11 cellular contexts compared by ENCODE assay signal in the genomic region with DNA sequence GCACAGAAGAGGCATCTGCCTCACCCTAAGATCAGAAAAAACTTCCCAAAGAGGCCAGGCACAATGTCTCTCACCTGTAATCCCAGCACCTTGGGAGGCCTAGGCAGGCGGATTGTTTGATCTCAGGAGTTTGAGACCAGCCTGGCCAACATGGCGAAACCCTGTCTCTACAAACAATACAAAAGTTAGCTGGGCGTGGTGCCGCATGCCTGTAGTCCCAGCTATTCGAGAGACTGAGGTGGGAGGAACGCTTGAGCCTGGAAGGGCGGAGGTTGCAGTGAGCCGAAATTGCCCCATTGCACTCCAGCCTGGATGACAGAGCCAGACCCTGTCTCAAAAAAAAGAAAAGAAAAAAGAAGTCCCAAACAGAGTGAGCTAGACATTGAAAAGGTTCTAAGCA. TPM values are rescaled to one million over a fixed set of nuclear protein-coding genes. Genes with fewer than 3 reads are reported as not detected.
DNase-seq lines count a peak whose midpoint lies in the region; ATAC-seq, FAIRE-seq and TF ChIP-seq lines count a peak whose summit lies in the region.
"Had no signal": no experiment of that assay in that cellular context is flagged by ENCODE, and none has a peak within 500 bp of the region (broad histone marks: within the 10 kb centered on the region; RNA-seq: fewer than 3 reads in every experiment).

No MANE protein-coding gene starts in this region.

- peak overlapping the region; percentile 22 for H3K9ac ChIP-seq in keratinocyte (ENCODE audit: control insufficient read depth, extremely low read depth, insufficient read depth, low read length)

- H3K27me3 Mint-ChIP-seq in activated CD8-positive, alpha-beta T cell treated with anti-CD3 and anti-CD28 coated beads, Interleukin-2, amount 10 ng/mL, durations not matched to agents 7 days and 5 days (ENCODE audit: low read depth): no peaks in the 10 kb centered on the region

- H3K4me1 ChIP-seq in A549 (peaks cover 65% of the 10 kb centered on the region), keratinocyte (ENCODE audit: control insufficient read depth, extremely low read depth, insufficient read depth, low read length) (peaks cover 50% of the 10 kb centered on the region)

- H3K27ac ChIP-seq in A549: peak overlapping the region; percentile 5 to 28; a peak in 3 of 6 replicates
- no peak overlapping the region for H3K27ac ChIP-seq in keratinocyte (ENCODE audit: control insufficient read depth, insufficient read depth, low read length)

- no peak for TF ChIP-seq RAD21 in A549 (conservative IDR thresholded peaks at IDR 0.05 in 1 of 2, IDR thresholded peaks at IDR 0.05 in 1 of 2)

- TF ChIP-seq POLR2A in A549 (IDR thresholded peaks at IDR 0.05; ENCODE audit: low read length): no peak

- H3K4me1 Mint-ChIP-seq in activated CD8-positive, alpha-beta T cell treated with anti-CD3 and anti-CD28 coated beads, Interleukin-2, amount 10 ng/mL, durations not matched to agents 7 days and 5 days (ENCODE audit: low read depth): peaks cover 59% of the 10 kb centered on the region

- no peak for TF ChIP-seq CTCF in A549 (IDR thresholded peaks at IDR 0.05)
- no peak for TF ChIP-seq CTCF in GM12864 (IDR thresholded peaks at IDR 0.05; ENCODE audit: low read depth, low read length, missing control alignments)
- no peak for TF ChIP-seq CTCF in keratinocyte (optimal IDR thresholded peaks at IDR 0.05 in 1 of 3, IDR thresholded peaks at IDR 0.05 in 1 of 3, conservative IDR thresholded peaks at IDR 0.05 in 1 of 3; ENCODE audit: extremely low read depth in 1 of 3, insufficient read depth in 2 of 3, low read length in 3 of 3)

- H3K4me3 ChIP-seq in A549: no peak overlapping the region
- H3K4me3 ChIP-seq in GM12864 (ENCODE audit: low read depth, low read length): peak overlapping the region; percentile 35
- H3K4me3 ChIP-seq in keratinocyte (ENCODE audit: control insufficient read depth in 2 of 3, extremely low read depth in 1 of 3, insufficient read depth in 2 of 3, low read depth in 1 of 3, low read length in 3 of 3): no peak overlapping the region

- H3K36me3 ChIP-seq in keratinocyte (ENCODE audit: control insufficient read depth in 2 of 2, extremely low read depth in 1 of 2, insufficient read depth in 2 of 2, low read length in 2 of 2): peaks cover 0 to 3% of the 10 kb centered on the region in 2 experiments

- no peaks in the 10 kb centered on the region for H3K9me3 Mint-ChIP-seq in activated CD8-positive, alpha-beta T cell treated with anti-CD3 and anti-CD28 coated beads, Interleukin-2, amount 10 ng/mL, durations not matched to agents 7 days and 5 days (ENCODE audit: insufficient read depth)

- H3K27ac Mint-ChIP-seq in activated CD8-positive, alpha-beta T cell treated with anti-CD3 and anti-CD28 coated beads, Interleukin-2, amount 10 ng/mL, durations not matched to agents 7 days and 5 days: peak overlapping the region; percentile 37

- dilution Hi-C loops in keratinocyte (cut with MboI; ENCODE audit: extremely low pct_ligation_motif_present, low sequenced_read_pairs): no loop called here

- peak in 1 of 2 experiments; percentile 21 for DNase-seq in A549 (ENCODE audit: low read depth in 1 of 2, low spot score in 1 of 2)
- no peak for DNase-seq in GM12864 (ENCODE audit: low read depth)
- DNase-seq in activated CD8-positive, alpha-beta T cell treated with anti-CD3 and anti-CD28 coated beads, Interleukin-2, amount 10 ng/mL, durations not matched to agents 7 days and 5 days: no peak
- DNase-seq in keratinocyte (ENCODE audit: low read depth, low spot score): no peak
- no peak for DNase-seq in DMS 273 (lab: John Stamatoyannopoulos, UW; ENCODE audit: unreplicated experiment)
- DNase-seq in activated CD4-positive, CD25-positive, alpha-beta regulatory T cell (lab: John Stamatoyannopoulos, UW): no peak
- DNase-seq in posterior cingulate gyrus: no peak
- DNase-seq in pons (ENCODE audit: low spot score): no peak
- DNase-seq: spleen, T1000 had no signal

- no peak overlapping the region for H2AFZ ChIP-seq in keratinocyte (ENCODE audit: control insufficient read depth, low read length)

- peaks cover 88% of the 10 kb centered on the region for H3K79me2 ChIP-seq in keratinocyte (ENCODE audit: control insufficient read depth, insufficient read depth, low read length)

- no peak for TF ChIP-seq EP300 in A549 (IDR thresholded peaks at IDR 0.05)

- H3K4me3 Mint-ChIP-seq in activated CD8-positive, alpha-beta T cell treated with anti-CD3 and anti-CD28 coated beads, Interleukin-2, amount 10 ng/mL, durations not matched to agents 7 days and 5 days: no peak overlapping the region

- H3K27me3 ChIP-seq in keratinocyte (ENCODE audit: control insufficient read depth, extremely low read depth, insufficient read depth, low read length): no peaks in the 10 kb centered on the region
- H3K27me3 ChIP-seq: spleen had no signal

- FAIRE-seq in A549 (lab: Jason Lieb, UNC): no peak
- FAIRE-seq in keratinocyte (lab: Jason Lieb, UNC): no peak

- CTCF ChIA-PET in A549 (lab: Yijun Ruan, JAX): interaction anchor here (0.6 to 2.3 kb wide), 7 partner anchors 14 to 171 kb away, joined by 3 to 11 read pairs (median 4); a partner anchor contains a TSS
- CTCF ChIA-PET in activated CD8-positive, alpha-beta T cell treated with anti-CD3 and anti-CD28 coated beads, Interleukin-2, amount 10 ng/mL, durations not matched to agents 7 days and 5 days (lab: Charles Lee): interaction anchor here (0.5 to 4.1 kb wide), 10 partner anchors 13 to 383 kb away, joined by 3 to 43 read pairs (median 4); no protein-coding TSS in a partner anchor

- POLR2A ChIA-PET in A549 (lab: Yijun Ruan, JAX): interaction anchor here (1.5 kb wide), 1 partner anchor 31 kb away, joined by 9 read pairs; a partner anchor contains a TSS
- POLR2A ChIA-PET in activated CD8-positive, alpha-beta T cell treated with anti-CD3 and anti-CD28 coated beads, Interleukin-2, amount 10 ng/mL, durations not matched to agents 7 days and 5 days (lab: Charles Lee): interaction anchor here (1.1 to 1.9 kb wide), 2 partner anchors 13 to 122 kb away, joined by 3 to 7 read pairs; a partner anchor contains a TSS

- H4K20me1 ChIP-seq in keratinocyte (ENCODE audit: control insufficient read depth, extremely low read depth, insufficient read depth, low read length): peaks cover 17% of the 10 kb centered on the region

- H3K9me3 ChIP-seq in A549 (no peaks in the 10 kb centered on the region), keratinocyte (ENCODE audit: control insufficient read depth, low read depth, low read length) (no peaks in the 10 kb centered on the region)
- H3K9me3 ChIP-seq: spleen had no signal

- WGBS in A549 (ENCODE audit: missing lambda C conversion rate): 74% methylated on average over 8 of the region's 8 CpGs

- H3K4me2 ChIP-seq in A549 (peak overlapping the region; percentile 87), keratinocyte (ENCODE audit: control insufficient read depth, extremely low read depth, insufficient read depth, low read depth, low read length) (peak overlapping the region; percentile 46)

- H3K36me3 Mint-ChIP-seq in activated CD8-positive, alpha-beta T cell treated with anti-CD3 and anti-CD28 coated beads, Interleukin-2, amount 10 ng/mL, durations not matched to agents 7 days and 5 days (ENCODE audit: low read depth): peaks cover 44% of the 10 kb centered on the region

- H3K9me1 ChIP-seq in keratinocyte (ENCODE audit: control insufficient read depth, extremely low read depth, insufficient read depth, low read length): peaks cover 3% of the 10 kb centered on the region

- no peak for ATAC-seq in A549
- ATAC-seq in activated CD8-positive, alpha-beta T cell treated with anti-CD3 and anti-CD28 coated beads, Interleukin-2, amount 10 ng/mL, durations not matched to agents 7 days and 5 days: no peak

- intact Hi-C loops in posterior cingulate gyrus (cut with DNase I): loop anchor here (10.0 kb wide), 1 partner anchor 126 kb away; no protein-coding TSS in a partner anchor

RNA-seq across cellular contexts. Expression of a gene that starts 4.5 kb away (rescaled TPM):
- 37.1 and 49.2 TPM in 2 replicates for polyA plus RNA-seq in A549 (2011; rRNA removed)
- 7.1 and 7.4 TPM in 2 replicates for polyA plus RNA-seq in A549 (2012; cell fraction: cytosol; rRNA removed)
- 7.8 and 11.0 TPM in 2 replicates for polyA plus RNA-seq in A549 (2012; cell fraction: nucleus; rRNA removed)
- polyA plus RNA-seq in A549 (2017; fragmentation: RNase III; extraction: RNeasy Plus Mini Kit Qiagen cat#74134 plus additional on column Dnase treatment): 31.3 to 38.4 TPM (median 33.8 TPM) in 3 replicates
- 23.6 and 25.0 TPM in 2 replicates for polyA minus RNA-seq in A549 (2011; rRNA and poly(A)+ RNA removed)
- 10 to 100 TPM; 58.3 to 61.7 TPM for total RNA-seq in activated CD8-positive, alpha-beta T cell treated with anti-CD3 and anti-CD28 coated beads, Interleukin-2, amount 10 ng/mL, durations not matched to agents 7 days and 5 days
- polyA plus RNA-seq in keratinocyte: 22.8 to 40.8 TPM (median 40.7 TPM) in 3 replicates
- polyA plus RNA-seq in keratinocyte (2011; ENCODE audit: low read depth): 40.0 TPM
- 11.8 and 31.7 TPM in 2 replicates for polyA plus RNA-seq in keratinocyte (2011; cell fraction: cytosol; rRNA removed)
- 79.1 TPM in 2 replicates for polyA plus RNA-seq in keratinocyte (2011; cell fraction: nucleus; rRNA removed)
- 21.0 and 29.6 TPM in 2 replicates for polyA plus RNA-seq in keratinocyte (2012; ENCODE audit: low replicate concordance)
- polyA minus RNA-seq in keratinocyte: 10.2 to 42.3 TPM (median 42.1 TPM) in 3 replicates
- 21.1 TPM for polyA minus RNA-seq in keratinocyte (2011; cell fraction: cytosol; rRNA and poly(A)+ RNA removed)
- 30.1 and 85.7 TPM in 2 replicates for polyA minus RNA-seq in keratinocyte (2011; cell fraction: nucleus; rRNA and poly(A)+ RNA removed)

RNA-seq across cellular contexts. Expression of a gene that starts 5.4 kb away (rescaled TPM):
- polyA plus RNA-seq in A549 (2011; rRNA removed): 15.0 and 16.1 TPM in 2 replicates
- polyA plus RNA-seq in A549 (2012; cell fraction: cytosol; rRNA removed): 5.1 and 5.5 TPM in 2 replicates
- polyA plus RNA-seq in A549 (2012; cell fraction: nucleus; rRNA removed): 4.8 and 5.5 TPM in 2 replicates
- polyA plus RNA-seq in A549 (2017; fragmentation: RNase III; extraction: RNeasy Plus Mini Kit Qiagen cat#74134 plus additional on column Dnase treatment): 4.6 to 5.4 TPM (median 5.3 TPM) in 3 replicates
- 21.9 and 29.5 TPM in 2 replicates for polyA minus RNA-seq in A549 (2011; rRNA and poly(A)+ RNA removed)
- total RNA-seq in activated CD8-positive, alpha-beta T cell treated with anti-CD3 and anti-CD28 coated beads, Interleukin-2, amount 10 ng/mL, durations not matched to agents 7 days and 5 days: 10 to 100 TPM; 26.2 to 28.2 TPM
- 5.3 to 6.8 TPM (median 5.7 TPM) in 3 replicates for polyA plus RNA-seq in keratinocyte
- 1.9 TPM for polyA plus RNA-seq in keratinocyte (2011; ENCODE audit: low read depth)
- 3.4 and 4.4 TPM in 2 replicates for polyA plus RNA-seq in keratinocyte (2011; cell fraction: cytosol; rRNA removed)
- polyA plus RNA-seq in keratinocyte (2011; cell fraction: nucleus; rRNA removed): 14.0 and 14.2 TPM in 2 replicates
- 3.5 and 4.4 TPM in 2 replicates for polyA plus RNA-seq in keratinocyte (2012; ENCODE audit: low replicate concordance)
- 10.0 to 14.2 TPM (median 10.8 TPM) in 3 replicates for polyA minus RNA-seq in keratinocyte
- polyA minus RNA-seq in keratinocyte (2011; cell fraction: cytosol; rRNA and poly(A)+ RNA removed): 4.2 TPM
- 7.2 and 13.2 TPM in 2 replicates for polyA minus RNA-seq in keratinocyte (2011; cell fraction: nucleus; rRNA and poly(A)+ RNA removed)

RNA-seq across cellular contexts. Expression of a gene that starts 31.5 kb away (rescaled TPM):
- polyA plus RNA-seq in A549 (2011; rRNA removed) (50.0 and 59.9 TPM in 2 replicates), A549 (2017; fragmentation: RNase III; extraction: RNeasy Plus Mini Kit Qiagen cat#74134 plus additional on column Dnase treatment) (144 to 171 TPM (median 156 TPM) in 3 replicates), keratinocyte (7.0 to 24.7 TPM (median 12.0 TPM) in 3 replicates)
- 82.2 and 102 TPM in 2 replicates for polyA plus RNA-seq in A549 (2012; cell fraction: cytosol; rRNA removed)
- 122 and 164 TPM in 2 replicates for polyA plus RNA-seq in A549 (2012; cell fraction: nucleus; rRNA removed)
- 65.0 and 77.8 TPM in 2 replicates for polyA minus RNA-seq in A549 (2011; rRNA and poly(A)+ RNA removed)
- total RNA-seq in activated CD8-positive, alpha-beta T cell treated with anti-CD3 and anti-CD28 coated beads, Interleukin-2, amount 10 ng/mL, durations not matched to agents 7 days and 5 days: 1 to 10 TPM; 1.7 to 2.2 TPM
- polyA plus RNA-seq in keratinocyte (2011; ENCODE audit: low read depth): 17.8 TPM
- polyA plus RNA-seq in keratinocyte (2011; cell fraction: cytosol; rRNA removed): 5.7 and 14.0 TPM in 2 replicates
- polyA plus RNA-seq in keratinocyte (2011; cell fraction: nucleus; rRNA removed): 13.2 and 20.8 TPM in 2 replicates
- polyA plus RNA-seq in keratinocyte (2012; ENCODE audit: low replicate concordance): 17.5 and 36.4 TPM in 2 replicates
- polyA minus RNA-seq in keratinocyte: 8.0 to 47.7 TPM (median 16.7 TPM) in 3 replicates
- polyA minus RNA-seq in keratinocyte (2011; cell fraction: cytosol; rRNA and poly(A)+ RNA removed): 49.5 TPM
- polyA minus RNA-seq in keratinocyte (2011; cell fraction: nucleus; rRNA and poly(A)+ RNA removed): 13.4 and 19.9 TPM in 2 replicates

RNA-seq across cellular contexts. Expression of a gene that starts 40.7 kb away (rescaled TPM):
- polyA plus RNA-seq in A549 (2011; rRNA removed) (0.26 and 0.47 TPM in 2 replicates), A549 (2017; fragmentation: RNase III; extraction: RNeasy Plus Mini Kit Qiagen cat#74134 plus additional on column Dnase treatment) (0.08 to 0.48 TPM (median 0.21 TPM) in 3 replicates), keratinocyte (0.45 to 0.92 TPM (median 0.81 TPM) in 3 replicates)
- 0.05 TPM in 1 of 2 replicates, not detected in the other for polyA plus RNA-seq in A549 (2012; cell fraction: cytosol; rRNA removed)
- polyA plus RNA-seq in A549 (2012; cell fraction: nucleus; rRNA removed): 0.06 TPM in 1 of 2 replicates, not detected in the other
- 1.2 TPM in 1 of 2 replicates, not detected in the other for polyA minus RNA-seq in A549 (2011; rRNA and poly(A)+ RNA removed)
- under 1 TPM; 0.21 to 0.47 TPM for total RNA-seq in activated CD8-positive, alpha-beta T cell treated with anti-CD3 and anti-CD28 coated beads, Interleukin-2, amount 10 ng/mL, durations not matched to agents 7 days and 5 days
- polyA plus RNA-seq in keratinocyte (2011; ENCODE audit: low read depth): not detected
- polyA plus RNA-seq in keratinocyte (2011; cell fraction: cytosol; rRNA removed): 0.53 and 0.61 TPM in 2 replicates
- 0.41 and 0.75 TPM in 2 replicates for polyA plus RNA-seq in keratinocyte (2011; cell fraction: nucleus; rRNA removed)
- polyA plus RNA-seq in keratinocyte (2012; ENCODE audit: low replicate concordance): 0.56 and 0.66 TPM in 2 replicates
- polyA minus RNA-seq in keratinocyte: 0.99 TPM in 1 of 3 replicates, not detected in the others
- not detected for polyA minus RNA-seq in keratinocyte (2011; cell fraction: cytosol; rRNA and poly(A)+ RNA removed)
- polyA minus RNA-seq in keratinocyte (2011; cell fraction: nucleus; rRNA and poly(A)+ RNA removed): 0.53 TPM in 1 of 2 replicates, not detected in the other
- polyA plus RNA-seq: neural cell had no signal

RNA-seq across cellular contexts. Expression of a gene that starts 43.7 kb away (rescaled TPM):
- polyA plus RNA-seq in A549 (2011; rRNA removed) (0.60 and 0.84 TPM in 2 replicates), A549 (2017; fragmentation: RNase III; extraction: RNeasy Plus Mini Kit Qiagen cat#74134 plus additional on column Dnase treatment) (1.6 to 1.9 TPM (median 1.7 TPM) in 3 replicates), keratinocyte (0.01 to 0.08 TPM (median 0.05 TPM) in 3 replicates)
- polyA plus RNA-seq in A549 (2012; cell fraction: cytosol; rRNA removed): 0.11 and 0.13 TPM in 2 replicates
- 0.11 and 0.20 TPM in 2 replicates for polyA plus RNA-seq in A549 (2012; cell fraction: nucleus; rRNA removed)
- 0.39 and 0.74 TPM in 2 replicates for polyA minus RNA-seq in A549 (2011; rRNA and poly(A)+ RNA removed)
- 1 to 10 TPM; 1.9 to 2.1 TPM for total RNA-seq in activated CD8-positive, alpha-beta T cell treated with anti-CD3 and anti-CD28 coated beads, Interleukin-2, amount 10 ng/mL, durations not matched to agents 7 days and 5 days
- not detected for polyA plus RNA-seq in keratinocyte (2011; ENCODE audit: low read depth)
- polyA plus RNA-seq in keratinocyte (2011; cell fraction: cytosol; rRNA removed): 0.01 TPM in 2 replicates
- polyA plus RNA-seq in keratinocyte (2011; cell fraction: nucleus; rRNA removed): 0.28 and 0.29 TPM in 2 replicates
- polyA plus RNA-seq in keratinocyte (2012; ENCODE audit: low replicate concordance): 0.06 and 0.20 TPM in 2 replicates
- polyA minus RNA-seq in keratinocyte: 0.13 to 0.26 TPM in 2 of 3 replicates, not detected in the other
- polyA minus RNA-seq in keratinocyte (2011; cell fraction: cytosol; rRNA and poly(A)+ RNA removed): not detected
- polyA minus RNA-seq in keratinocyte (2011; cell fraction: nucleus; rRNA and poly(A)+ RNA removed): 0.32 and 1.8 TPM in 2 replicates
